12 cellular contexts compared by ENCODE assay signal in genomic region chr15:75131269-75131643, GRCh38.
A peak's percentile ranks its signal among the peaks of the same experiment; 100 is the strongest.
DNase-seq lines count a peak whose midpoint lies in the region; ATAC-seq and TF ChIP-seq lines count a peak whose summit lies in the region.
"Had no signal": no experiment of that assay in that cellular context is flagged by ENCODE, and none has a peak within 500 bp of the region (broad histone marks: within the 10 kb centered on the region; RNA-seq: fewer than 3 reads in every experiment).

No MANE protein-coding gene starts in this region.

- no peak overlapping the region for H3K9ac ChIP-seq in neuronal stem cell (ENCODE audit: low read depth, low read length, poor library complexity)
- H3K9ac ChIP-seq: parathyroid adenoma had no signal

- peaks cover 3% of the 10 kb centered on the region for H3K79me1 ChIP-seq in neuronal stem cell (ENCODE audit: low read depth, low read length)

- no peak overlapping the region for H3K14ac ChIP-seq in neuronal stem cell (ENCODE audit: low read length)

- H3K4ac ChIP-seq in neuronal stem cell (ENCODE audit: low read length): no peak overlapping the region

- H3K27me3 ChIP-seq in CD4-positive, CD25-positive, alpha-beta regulatory T cell (ENCODE audit: control insufficient read depth, insufficient read depth, low read length): no peaks in the 10 kb centered on the region
- H3K27me3 ChIP-seq in lower lobe of right lung (ENCODE audit: low read depth) (no peaks in the 10 kb centered on the region), ovary (no peaks in the 10 kb centered on the region), neuronal stem cell (ENCODE audit: control insufficient read depth in 3 of 3, insufficient read depth in 3 of 3, low read depth in 1 of 3, low read length in 3 of 3) (no peaks in the 10 kb centered on the region)

- H3K9me3 ChIP-seq in CD4-positive, CD25-positive, alpha-beta regulatory T cell (ENCODE audit: control insufficient read depth in 2 of 2, low read length in 2 of 2): no peaks in the 10 kb centered on the region
- H3K9me3 ChIP-seq in lower lobe of right lung (no peaks in the 10 kb centered on the region), ovary (no peaks in the 10 kb centered on the region), neuronal stem cell (replicated peaks in 1 of 2; ENCODE audit: control insufficient read depth in 2 of 2, insufficient read depth in 1 of 2, low read depth in 1 of 2, low read length in 2 of 2) (peaks cover 0 to 5% of the 10 kb centered on the region in 2 donors)

- no peak overlapping the region for H3K23ac ChIP-seq in neuronal stem cell (ENCODE audit: low read depth, low read length, poor library complexity)

- H2BK12ac ChIP-seq in neuronal stem cell (ENCODE audit: low read length): no peak overlapping the region

- intact Hi-C loops in lower lobe of right lung (cut with DNase I): no loop called here
- intact Hi-C loops in ovary (cut with DNase I): loop anchor here in 1 of 4 donors (5.0 kb wide), 1 partner anchor 51 kb away; no protein-coding TSS in a partner anchor

- no peaks in the 10 kb centered on the region for H3K36me3 Mint-ChIP-seq in CD4-positive, CD25-positive, alpha-beta regulatory T cell
- H3K36me3 Mint-ChIP-seq in activated CD8-positive, alpha-beta T cell treated with anti-CD3 and anti-CD28 coated beads, Interleukin-2, amount 10 ng/mL, durations not matched to agents 7 days and 5 days (ENCODE audit: low read depth): peaks cover 5% of the 10 kb centered on the region
- H3K36me3 Mint-ChIP-seq in chondrocyte (ENCODE audit: low read depth): no peaks in the 10 kb centered on the region

- no peak overlapping the region for H2BK120ac ChIP-seq in neuronal stem cell (ENCODE audit: low read depth, low read length)

- peaks cover 4 to 10% (median 9%) of the 10 kb centered on the region in 4 donors for H3K4me1 Mint-ChIP-seq in CD4-positive, CD25-positive, alpha-beta regulatory T cell
- peaks cover 40% of the 10 kb centered on the region for H3K4me1 Mint-ChIP-seq in activated CD8-positive, alpha-beta T cell treated with anti-CD3 and anti-CD28 coated beads, Interleukin-2, amount 10 ng/mL, durations not matched to agents 7 days and 5 days (ENCODE audit: low read depth)
- H3K4me1 Mint-ChIP-seq in chondrocyte (ENCODE audit: low read depth): peaks cover 3% of the 10 kb centered on the region

- CTCF ChIA-PET in activated CD8-positive, alpha-beta T cell treated with anti-CD3 and anti-CD28 coated beads, Interleukin-2, amount 10 ng/mL, durations not matched to agents 7 days and 5 days (lab: Charles Lee): interaction anchor here (3.3 to 3.5 kb wide), 2 partner anchors 22 to 70 kb away, joined by 19 to 22 read pairs; partner anchors contain the start of gene C15orf39

- H3K27me3 Mint-ChIP-seq in CD4-positive, CD25-positive, alpha-beta regulatory T cell: peaks cover 14% of the 10 kb centered on the region
- peaks cover 5% of the 10 kb centered on the region for H3K27me3 Mint-ChIP-seq in activated CD8-positive, alpha-beta T cell treated with anti-CD3 and anti-CD28 coated beads, Interleukin-2, amount 10 ng/mL, durations not matched to agents 7 days and 5 days (ENCODE audit: low read depth)
- H3K27me3 Mint-ChIP-seq in chondrocyte (ENCODE audit: low read depth): no peaks in the 10 kb centered on the region

- H4K91ac ChIP-seq in neuronal stem cell (ENCODE audit: low read depth, low read length, poor library complexity): no peak overlapping the region

- TF ChIP-seq CTCF in lower lobe of right lung (IDR thresholded peaks at IDR 0.05) (no peak), chondrocyte (IDR thresholded peaks at IDR 0.05) (no peak), ovary (IDR thresholded peaks at IDR 0.05) (no peak)

- H2BK15ac ChIP-seq in neuronal stem cell (ENCODE audit: low read length): no peak overlapping the region

- WGBS in ovary, 3 donors: 92 to 96% (median 93%) methylated on average over 1 of the region's 1 CpG
- WGBS in neuronal stem cell (ENCODE audit: extremely low coverage in 2 of 2, insufficient read length in 2 of 2, insufficient replicate concordance in 1 of 2), 2 donors: no CpG with 5 or more reads among the region's 1 CpG

- no peaks in the 10 kb centered on the region for H3K36me3 ChIP-seq in CD4-positive, CD25-positive, alpha-beta regulatory T cell (ENCODE audit: control insufficient read depth, insufficient read depth, low read length)
- no peaks in the 10 kb centered on the region for H3K36me3 ChIP-seq in lower lobe of right lung
- H3K36me3 ChIP-seq in ovary: no peaks in the 10 kb centered on the region
- no peaks in the 10 kb centered on the region for H3K36me3 ChIP-seq in neuronal stem cell (replicated peaks in 1 of 2; ENCODE audit: control insufficient read depth in 2 of 2, insufficient read depth in 2 of 2, low read length in 2 of 2)

- H3K9me3 Mint-ChIP-seq in CD4-positive, CD25-positive, alpha-beta regulatory T cell: peaks cover 0 to 2% (median 0%) of the 10 kb centered on the region in 7 donors
- no peaks in the 10 kb centered on the region for H3K9me3 Mint-ChIP-seq in activated CD8-positive, alpha-beta T cell treated with anti-CD3 and anti-CD28 coated beads, Interleukin-2, amount 10 ng/mL, durations not matched to agents 7 days and 5 days (ENCODE audit: insufficient read depth)
- no peaks in the 10 kb centered on the region for H3K9me3 Mint-ChIP-seq in chondrocyte (ENCODE audit: low read depth)

- no peak for TF ChIP-seq POLR2A in ovary (IDR thresholded peaks at IDR 0.05)

- H3K4me3 ChIP-seq in CD4-positive, CD25-positive, alpha-beta regulatory T cell (ENCODE audit: low read depth, low read length): peak overlapping the region; percentile 75
- H3K4me3 ChIP-seq in lower lobe of right lung (no peak overlapping the region), ovary (no peak overlapping the region), neuronal stem cell (ENCODE audit: low read length in 2 of 2) (no peak overlapping the region)

- H2BK5ac ChIP-seq in neuronal stem cell (ENCODE audit: low read length): no peak overlapping the region

- H2AK5ac ChIP-seq in neuronal stem cell (ENCODE audit: low read depth, low read length): no peak overlapping the region

- H3K27ac Mint-ChIP-seq in CD4-positive, CD25-positive, alpha-beta regulatory T cell: peak overlapping the region in 1 of 3 donors; percentile 60
- peak overlapping the region; percentile 88 for H3K27ac Mint-ChIP-seq in activated CD8-positive, alpha-beta T cell treated with anti-CD3 and anti-CD28 coated beads, Interleukin-2, amount 10 ng/mL, durations not matched to agents 7 days and 5 days
- no peak overlapping the region for H3K27ac Mint-ChIP-seq in chondrocyte (ENCODE audit: unreplicated experiment)

- DNase-seq in CD4-positive, CD25-positive, alpha-beta regulatory T cell: no peak
- DNase-seq in activated CD8-positive, alpha-beta T cell treated with anti-CD3 and anti-CD28 coated beads, Interleukin-2, amount 10 ng/mL, durations not matched to agents 7 days and 5 days: no peak
- DNase-seq in lower lobe of right lung (no peak), chondrocyte (ENCODE audit: low spot score) (no peak), NCI-H1048 (lab: John Stamatoyannopoulos, UW) (no peak), ovary (no peak), neuronal stem cell (ENCODE audit: low spot score) (no peak)
- DNase-seq: activated CD4-positive, alpha-beta T cell treated with anti-CD3 and anti-CD28 coated beads for 4 hours; DMS 273 treated with DMSO at 0.1 percent for 48 hours; stimulated activated CD4-positive, alpha-beta T cell treated with anti-CD3 and anti-CD28 coated beads, Interleukin-2, amount 100 ng/mL, for 48 hours had no signal

- H3K4me1 ChIP-seq in CD4-positive, CD25-positive, alpha-beta regulatory T cell (ENCODE audit: control insufficient read depth, insufficient read depth, low read length, poor library complexity, severe bottlenecking): peaks cover 6% of the 10 kb centered on the region
- peaks cover 15% of the 10 kb centered on the region for H3K4me1 ChIP-seq in lower lobe of right lung
- no peaks in the 10 kb centered on the region for H3K4me1 ChIP-seq in ovary (ENCODE audit: insufficient read depth)
- peaks cover 3 to 4% of the 10 kb centered on the region in 2 donors for H3K4me1 ChIP-seq in neuronal stem cell (ENCODE audit: control insufficient read depth in 2 of 2, insufficient read depth in 1 of 2, low read depth in 1 of 2, low read length in 2 of 2)
- H3K4me1 ChIP-seq: parathyroid adenoma had no signal

- H2AFZ ChIP-seq in neuronal stem cell (ENCODE audit: low read length): no peak overlapping the region
- H2AFZ ChIP-seq: parathyroid adenoma had no signal

- no peak overlapping the region for H3K27ac ChIP-seq in CD4-positive, CD25-positive, alpha-beta regulatory T cell (ENCODE audit: insufficient read depth, low read length, poor library complexity, severe bottlenecking)
- no peak overlapping the region for H3K27ac ChIP-seq in lower lobe of right lung
- H3K27ac ChIP-seq in ovary: no peak overlapping the region
- no peak overlapping the region for H3K27ac ChIP-seq in neuronal stem cell (replicated peaks; ENCODE audit: low read length)
- H3K27ac ChIP-seq: parathyroid adenoma had no signal

- POLR2A ChIA-PET in activated CD8-positive, alpha-beta T cell treated with anti-CD3 and anti-CD28 coated beads, Interleukin-2, amount 10 ng/mL, durations not matched to agents 7 days and 5 days (lab: Charles Lee): interaction anchor here (0.6 to 1.4 kb wide), 7 partner anchors 23 to 88 kb away, joined by 3 to 9 read pairs (median 4); partner anchors contain the start of gene C15orf39

- no peak overlapping the region for H4K8ac ChIP-seq in neuronal stem cell (ENCODE audit: low read depth, low read length)

- H3K4me2 ChIP-seq in neuronal stem cell (ENCODE audit: insufficient read depth, low read length, poor library complexity, severe bottlenecking): no peak overlapping the region

- no peak overlapping the region for H3K18ac ChIP-seq in neuronal stem cell (ENCODE audit: low read length)

- ATAC-seq in CD4-positive, CD25-positive, alpha-beta regulatory T cell (ENCODE audit: low read depth in 2 of 2): peak in 1 of 2 donors; percentile 27
- ATAC-seq in HG03064 (IDR thresholded peaks at IDR 0.05; ENCODE audit: low read depth, unreplicated experiment) (peak; percentile 11), lower lobe of right lung (peak; percentile 66 to 75)
- no peak for ATAC-seq in activated CD8-positive, alpha-beta T cell treated with anti-CD3 and anti-CD28 coated beads, Interleukin-2, amount 10 ng/mL, durations not matched to agents 7 days and 5 days

- no peak for TF ChIP-seq EP300 in ovary (IDR thresholded peaks at IDR 0.05)

- peak overlapping the region; percentile 3 to 77 (median 66) for H3K4me3 Mint-ChIP-seq in CD4-positive, CD25-positive, alpha-beta regulatory T cell
- peak overlapping the region; percentile 74 for H3K4me3 Mint-ChIP-seq in activated CD8-positive, alpha-beta T cell treated with anti-CD3 and anti-CD28 coated beads, Interleukin-2, amount 10 ng/mL, durations not matched to agents 7 days and 5 days
- H3K4me3 Mint-ChIP-seq in chondrocyte (ENCODE audit: unreplicated experiment): no peak overlapping the region
